In genomic region chr13:32419862-32420261, GRCh38 we compare ENCODE assay signal across 31 cellular contexts.
"Had no signal": no experiment of that assay in that cellular context is flagged by ENCODE, and none has a peak within 500 bp of the region (broad histone marks: within the 10 kb centered on the region; RNA-seq: fewer than 3 reads in every experiment).

No MANE protein-coding gene starts in this region.

- H3K4me1 Mint-ChIP-seq: brain had no signal

- FAIRE-seq: TTC549 had no signal

- H3K27ac Mint-ChIP-seq: activated B cell treated with CpG ODN at 0.5 μM for 24 hours; activated CD4-positive, alpha-beta memory T cell treated with anti-CD3 and anti-CD28 coated beads for 36 hours; activated CD4-positive, alpha-beta T cell treated with anti-CD3 and anti-CD28 coated beads, Interleukin-2, amount 10 ng/mL, durations not matched to agents 24 days and 14 days; activated CD8-positive, alpha-beta T cell treated with anti-CD3 and anti-CD28 coated beads for 36 hours; activated naive CD4-positive, alpha-beta T cell treated with anti-CD3 and anti-CD28 coated beads, Interleukin-2, amount 10 ng/mL, durations not matched to agents 7 days and 5 days; activated naive CD4-positive, alpha-beta T cell treated with anti-CD3 and anti-CD28 coated beads, Interleukin-2, amount 50 U/mL, for 24 hours; activated naive CD8-positive, alpha-beta T cell; activated naive CD8-positive, alpha-beta T cell treated with anti-CD3 and anti-CD28 coated beads, Interleukin-2, amount 10 ng/mL, durations not matched to agents 7 days and 5 days; activated naive CD8-positive, alpha-beta T cell treated with anti-CD3 and anti-CD28 coated beads, Interleukin-2, amount 50 U/mL, for 24 hours; activated T-helper 1 cell treated with anti-CD3 and anti-CD28 coated beads, Interleukin-12 subunit alpha, Interleukin-12 subunit beta, Interleukin-2, Interleukin-4 antibody, amounts not matched to agents 30 ng/mL and 10 ng/mL and 1 ng/mL, durations not matched to agents 14 hours and 24 hours and 36 hours; activated T-helper 17 cell treated with anti-CD3 and anti-CD28 coated beads, Interleukin-2, amount 50 U/mL, for 72 hours; brain; T-cell had no signal

- H3K27ac ChIP-seq: ascending aorta, VCaP had no signal

- H3K4me3 ChIP-seq: ascending aorta had no signal

- H3K4me1 ChIP-seq: ascending aorta had no signal

- H3K27me3 Mint-ChIP-seq: activated B cell treated with CpG ODN at 0.5 μM for 24 hours; activated CD4-positive, alpha-beta memory T cell treated with anti-CD3 and anti-CD28 coated beads for 36 hours; activated CD4-positive, alpha-beta T cell treated with anti-CD3 and anti-CD28 coated beads, Interleukin-2, amount 10 ng/mL, durations not matched to agents 24 days and 14 days; activated CD8-positive, alpha-beta T cell treated with anti-CD3 and anti-CD28 coated beads for 36 hours; activated naive CD4-positive, alpha-beta T cell treated with anti-CD3 and anti-CD28 coated beads, Interleukin-2, amount 10 ng/mL, durations not matched to agents 7 days and 5 days; activated naive CD4-positive, alpha-beta T cell treated with anti-CD3 and anti-CD28 coated beads, Interleukin-2, amount 50 U/mL, for 24 hours; activated naive CD8-positive, alpha-beta T cell; activated naive CD8-positive, alpha-beta T cell treated with anti-CD3 and anti-CD28 coated beads, Interleukin-2, amount 10 ng/mL, durations not matched to agents 7 days and 5 days; activated naive CD8-positive, alpha-beta T cell treated with anti-CD3 and anti-CD28 coated beads, Interleukin-2, amount 50 U/mL, for 24 hours; activated T-helper 17 cell treated with anti-CD3 and anti-CD28 coated beads, Interleukin-2, amount 50 U/mL, for 72 hours; brain; T-cell had no signal

- H3K9me3 ChIP-seq: ascending aorta had no signal

- DNase-seq: activated B cell treated with CpG ODN at 0.5 μM for 24 hours; activated CD4-positive, alpha-beta T cell treated with anti-CD3 and anti-CD28 coated beads for 4 hours; activated CD4-positive, alpha-beta T cell treated with anti-CD3 and anti-CD28 coated beads, Interleukin-2, amount 10 ng/mL, durations not matched to agents 24 days and 14 days; activated CD4-positive, alpha-beta T cell treated with anti-CD3 and anti-CD28 coated beads, Interleukin-2, amount 50 U/mL, for 1 hour; activated CD4-positive, alpha-beta T cell treated with anti-CD3 and anti-CD28 coated beads, Interleukin-2, amount 50 U/mL, for 4 hours; activated CD4-positive, CD25-positive, alpha-beta regulatory T cell treated with anti-CD3 and anti-CD28 coated beads, Interleukin-2, amount 50 U/mL, for 72 hours; activated CD8-positive, alpha-beta memory T cell treated with anti-CD3 and anti-CD28 coated beads, Interleukin-2, amount 50 U/mL, for 4 hours; activated effector memory CD4-positive, alpha-beta T cell treated with anti-CD3 and anti-CD28 coated beads, Interleukin-2, amount 50 U/mL, for 16 hours; activated naive CD4-positive, alpha-beta T cell treated with anti-CD3 and anti-CD28 coated beads, Interleukin-2, amount 10 ng/mL, durations not matched to agents 7 days and 5 days; activated naive CD4-positive, alpha-beta T cell treated with Interleukin-2 at 50 U/mL for 16 hours; activated naive CD8-positive, alpha-beta T cell treated with anti-CD3 and anti-CD28 coated beads, Interleukin-2, amount 10 ng/mL, durations not matched to agents 7 days and 5 days; activated naive CD8-positive, alpha-beta T cell treated with anti-CD3 and anti-CD28 coated beads, Interleukin-2, amount 50 U/mL, for 24 hours; activated T-cell treated with anti-CD3 and anti-CD28 coated beads for 4 hours; activated T-cell treated with anti-CD3 and anti-CD28 coated beads, Interleukin-2, amount 50 U/mL, for 1 hour; activated T-cell treated with anti-CD3 and anti-CD28 coated beads, Interleukin-2, amount 50 U/mL, for 4 hours; activated T-cell treated with anti-CD3 and anti-CD28 coated beads, Interleukin-2, amount 50 U/mL, for 72 hours; amygdala; anterior cingulate cortex; central memory CD4-positive, alpha-beta T cell; T-cell; T-helper 9 cell had no signal

- H3K27me3 ChIP-seq: ascending aorta had no signal

- ATAC-seq: activated CD8-positive, alpha-beta T cell treated with anti-CD3 and anti-CD28 coated beads for 36 hours; activated naive CD8-positive, alpha-beta T cell treated with anti-CD3 and anti-CD28 coated beads, Interleukin-2, amount 50 U/mL, for 24 hours; activated T-cell treated with anti-CD3 and anti-CD28 coated beads, Interleukin-2, amount 50 U/mL, for 4 hours; activated T-cell treated with anti-CD3 and anti-CD28 coated beads, Interleukin-2, amount 50 U/mL, for 72 hours; activated T-helper 17 cell treated with anti-CD3 and anti-CD28 coated beads, Interleukin-2, amount 50 U/mL, for 72 hours; T-cell had no signal

- H3K9me3 Mint-ChIP-seq: activated naive CD4-positive, alpha-beta T cell treated with anti-CD3 and anti-CD28 coated beads, Interleukin-2, amount 50 U/mL, for 24 hours; activated T-helper 17 cell treated with anti-CD3 and anti-CD28 coated beads, Interleukin-2, amount 50 U/mL, for 72 hours had no signal

- H3K4me3 Mint-ChIP-seq: activated B cell treated with CpG ODN at 0.5 μM for 24 hours; activated CD4-positive, alpha-beta memory T cell treated with anti-CD3 and anti-CD28 coated beads for 36 hours; activated CD4-positive, alpha-beta T cell treated with anti-CD3 and anti-CD28 coated beads, Interleukin-2, amount 10 ng/mL, durations not matched to agents 24 days and 14 days; activated CD8-positive, alpha-beta T cell treated with anti-CD3 and anti-CD28 coated beads for 36 hours; activated naive CD4-positive, alpha-beta T cell treated with anti-CD3 and anti-CD28 coated beads, Interleukin-2, amount 10 ng/mL, durations not matched to agents 7 days and 5 days; activated naive CD4-positive, alpha-beta T cell treated with anti-CD3 and anti-CD28 coated beads, Interleukin-2, amount 50 U/mL, for 24 hours; activated naive CD8-positive, alpha-beta T cell; activated naive CD8-positive, alpha-beta T cell treated with anti-CD3 and anti-CD28 coated beads, Interleukin-2, amount 10 ng/mL, durations not matched to agents 7 days and 5 days; activated naive CD8-positive, alpha-beta T cell treated with anti-CD3 and anti-CD28 coated beads, Interleukin-2, amount 50 U/mL, for 24 hours; activated T-cell treated with anti-CD3 and anti-CD28 coated beads, Interleukin-2, amount 50 U/mL, for 4 hours; activated T-cell treated with anti-CD3 and anti-CD28 coated beads, Interleukin-2, amount 50 U/mL, for 72 hours; activated T-helper 1 cell treated with anti-CD3 and anti-CD28 coated beads, Interleukin-12 subunit alpha, Interleukin-12 subunit beta, Interleukin-2, Interleukin-4 antibody, amounts not matched to agents 30 ng/mL and 10 ng/mL and 1 ng/mL, durations not matched to agents 14 hours and 24 hours and 36 hours; activated T-helper 17 cell treated with anti-CD3 and anti-CD28 coated beads, Interleukin-2, amount 50 U/mL, for 72 hours; brain; T-cell had no signal
